18 cellular contexts compared by ENCODE assay signal in genomic region chr5:175489693-175490443, GRCh38. TPM values are rescaled to one million over a fixed set of nuclear protein-coding genes. Genes with fewer than 3 reads are reported as not detected.
A peak's percentile ranks its signal among the peaks of the same experiment; 100 is the strongest.
DNase-seq lines count a peak whose midpoint lies in the region; ATAC-seq and TF ChIP-seq lines count a peak whose summit lies in the region.
"Had no signal": no experiment of that assay in that cellular context is flagged by ENCODE, and none has a peak within 500 bp of the region (broad histone marks: within the 10 kb centered on the region; RNA-seq: fewer than 3 reads in every experiment).

No MANE protein-coding gene starts in this region.

- H3K9me3 Mint-ChIP-seq in activated CD4-positive, alpha-beta T cell treated with anti-CD3 and anti-CD28 coated beads, Interleukin-2, amount 10 ng/mL, durations not matched to agents 7 days and 5 days, result no peaks in the 10 kb centered on the region
- H3K9me3 Mint-ChIP-seq in activated CD8-positive, alpha-beta T cell treated with anti-CD3 and anti-CD28 coated beads for 36 hours, result no peaks in the 10 kb centered on the region
- H3K9me3 Mint-ChIP-seq in natural killer cell, result no peaks in the 10 kb centered on the region
- H3K9me3 Mint-ChIP-seq: stimulated activated memory B cell treated with anti-CD40 and anti-IgM and Interleukin-4, amounts not matched to agents 10 μg/mL and 1 μg/mL and 100 μg/mL, for 72 hours had no signal

- no peak overlapping the region for H3K4me3 Mint-ChIP-seq in activated CD4-positive, alpha-beta T cell treated with anti-CD3 and anti-CD28 coated beads, Interleukin-2, amount 10 ng/mL, durations not matched to agents 7 days and 5 days
- H3K4me3 Mint-ChIP-seq in activated CD8-positive, alpha-beta T cell treated with anti-CD3 and anti-CD28 coated beads for 36 hours, result peak overlapping the region; percentile 15
- H3K4me3 Mint-ChIP-seq in natural killer cell, result peak overlapping the region; percentile 37
- H3K4me3 Mint-ChIP-seq: stimulated activated memory B cell treated with anti-CD40 and anti-IgM and Interleukin-4, amounts not matched to agents 10 μg/mL and 1 μg/mL and 100 μg/mL, for 72 hours had no signal

- CTCF ChIA-PET in activated CD4-positive, alpha-beta T cell treated with anti-CD3 and anti-CD28 coated beads, Interleukin-2, amount 10 ng/mL, durations not matched to agents 7 days and 5 days (lab: Charles Lee), result interaction anchor here (1.1 to 2.6 kb wide), 2 partner anchors 9 to 10 kb away, joined by 5 to 10 read pairs; no protein-coding TSS in a partner anchor
- CTCF ChIA-PET in activated CD8-positive, alpha-beta T cell treated with anti-CD3 and anti-CD28 coated beads for 36 hours (lab: Charles Lee), result interaction anchor here (0.9 to 1.7 kb wide), 6 partner anchors 11 to 44 kb away, joined by 3 to 6 read pairs (median 4); partner anchors contain the start of gene SFXN1

- H3K27me3 Mint-ChIP-seq in activated CD4-positive, alpha-beta T cell treated with anti-CD3 and anti-CD28 coated beads, Interleukin-2, amount 10 ng/mL, durations not matched to agents 7 days and 5 days, result no peaks in the 10 kb centered on the region
- H3K27me3 Mint-ChIP-seq in activated CD8-positive, alpha-beta T cell treated with anti-CD3 and anti-CD28 coated beads for 36 hours, result no peaks in the 10 kb centered on the region
- H3K27me3 Mint-ChIP-seq in natural killer cell (ENCODE audit: low read depth in 2 of 2), result no peaks in the 10 kb centered on the region
- H3K27me3 Mint-ChIP-seq: stimulated activated memory B cell treated with anti-CD40 and anti-IgM and Interleukin-4, amounts not matched to agents 10 μg/mL and 1 μg/mL and 100 μg/mL, for 72 hours had no signal

- POLR2A ChIA-PET in activated CD4-positive, alpha-beta T cell treated with anti-CD3 and anti-CD28 coated beads, Interleukin-2, amount 10 ng/mL, durations not matched to agents 7 days and 5 days (lab: Charles Lee), result no interaction called here
- POLR2A ChIA-PET in activated CD8-positive, alpha-beta T cell treated with anti-CD3 and anti-CD28 coated beads for 36 hours (lab: Charles Lee), result interaction anchor here (0.8 to 1.0 kb wide), 4 partner anchors 9 to 35 kb away, joined by 3 to 4 read pairs (median 4); no protein-coding TSS in a partner anchor

- no peak overlapping the region for H3K27ac ChIP-seq in colonic mucosa
- H3K27ac ChIP-seq: Peyer's patch, upper lobe of left lung had no signal

- no peak overlapping the region for H3K4me3 ChIP-seq in colonic mucosa
- H3K4me3 ChIP-seq: Peyer's patch, upper lobe of left lung had no signal

- H3K27me3 ChIP-seq in colonic mucosa, result no peaks in the 10 kb centered on the region
- H3K27me3 ChIP-seq: Peyer's patch, upper lobe of left lung had no signal

- peaks cover 67% of the 10 kb centered on the region for H3K36me3 Mint-ChIP-seq in activated CD4-positive, alpha-beta T cell treated with anti-CD3 and anti-CD28 coated beads, Interleukin-2, amount 10 ng/mL, durations not matched to agents 7 days and 5 days (ENCODE audit: low read depth)
- peaks cover 78% of the 10 kb centered on the region for H3K36me3 Mint-ChIP-seq in activated CD8-positive, alpha-beta T cell treated with anti-CD3 and anti-CD28 coated beads for 36 hours (ENCODE audit: low read depth)
- peaks cover 16% of the 10 kb centered on the region for H3K36me3 Mint-ChIP-seq in natural killer cell

- no peaks in the 10 kb centered on the region for H3K9me3 ChIP-seq in colonic mucosa
- H3K9me3 ChIP-seq: Peyer's patch, upper lobe of left lung had no signal

- ATAC-seq in HG02870 (IDR thresholded peaks at IDR 0.05; ENCODE audit: unreplicated experiment) (peak; percentile 76), natural killer cell (peak in 1 of 3 donors; percentile 74)
- peak; percentile 33 for ATAC-seq in activated CD8-positive, alpha-beta T cell treated with anti-CD3 and anti-CD28 coated beads for 36 hours
- ATAC-seq: right cardiac atrium; stimulated activated memory B cell treated with anti-CD40 and anti-IgM and Interleukin-4, amounts not matched to agents 10 μg/mL and 1 μg/mL and 100 μg/mL, for 72 hours had no signal

- H3K9ac ChIP-seq in colonic mucosa (ENCODE audit: low read depth in 2 of 2, low read length in 2 of 2), result no peak overlapping the region

- peaks cover 63% of the 10 kb centered on the region for H3K4me1 Mint-ChIP-seq in activated CD4-positive, alpha-beta T cell treated with anti-CD3 and anti-CD28 coated beads, Interleukin-2, amount 10 ng/mL, durations not matched to agents 7 days and 5 days
- H3K4me1 Mint-ChIP-seq in activated CD8-positive, alpha-beta T cell treated with anti-CD3 and anti-CD28 coated beads for 36 hours (ENCODE audit: low read depth), result peaks cover 75% of the 10 kb centered on the region
- peaks cover 34 to 38% of the 10 kb centered on the region in 2 donors for H3K4me1 Mint-ChIP-seq in natural killer cell

- intact Hi-C loops in activated CD8-positive, alpha-beta T cell treated with anti-CD3 and anti-CD28 coated beads for 36 hours (cut with micrococcal nuclease), result no loop called here
- intact Hi-C loops in natural killer cell (cut with micrococcal nuclease) (no loop called here), colonic mucosa (cut with DNase I) (no loop called here)

- no peak for DNase-seq in activated CD4-positive, alpha-beta T cell treated with anti-CD3 and anti-CD28 coated beads, Interleukin-2, amount 10 ng/mL, durations not matched to agents 7 days and 5 days
- no peak for DNase-seq in activated CD4-positive, alpha-beta T cell treated with anti-CD3 and anti-CD28 coated beads for 48 hours
- DNase-seq in activated CD8-positive, alpha-beta T cell treated with anti-CD3 and anti-CD28 coated beads for 36 hours, result no peak
- DNase-seq in natural killer cell, result no peak
- no peak for DNase-seq in GM03348 (ENCODE audit: low spot score)
- DNase-seq in ureter (ENCODE audit: low spot score), result no peak
- DNase-seq in colonic mucosa, result no peak
- DNase-seq: C1 segment of cervical spinal cord; head of caudate nucleus; NCI-H82; Peyer's patch; right cardiac atrium; stimulated activated CD4-positive, alpha-beta T cell treated with anti-CD3 and anti-CD28 coated beads, Interleukin-15, amount 100 ng/mL, for 24 hours; upper lobe of left lung had no signal

- no peak for TF ChIP-seq CTCF in activated CD8-positive, alpha-beta T cell treated with anti-CD3 and anti-CD28 coated beads for 36 hours (IDR thresholded peaks at IDR 0.05)
- TF ChIP-seq CTCF in natural killer cell (IDR thresholded peaks at IDR 0.05) (no peak), colonic mucosa (IDR thresholded peaks at IDR 0.05) (no peak)

- H3K27ac Mint-ChIP-seq in activated CD4-positive, alpha-beta T cell treated with anti-CD3 and anti-CD28 coated beads, Interleukin-2, amount 10 ng/mL, durations not matched to agents 7 days and 5 days, result peak overlapping the region; percentile 69
- H3K27ac Mint-ChIP-seq in activated CD8-positive, alpha-beta T cell treated with anti-CD3 and anti-CD28 coated beads for 36 hours, result peak overlapping the region; percentile 77
- H3K27ac Mint-ChIP-seq in natural killer cell, result peak overlapping the region; percentile 12 to 31
- H3K27ac Mint-ChIP-seq: stimulated activated memory B cell treated with anti-CD40 and anti-IgM and Interleukin-4, amounts not matched to agents 10 μg/mL and 1 μg/mL and 100 μg/mL, for 72 hours had no signal

- H3K36me3 ChIP-seq in colonic mucosa, result no peaks in the 10 kb centered on the region

- no peaks in the 10 kb centered on the region for H3K4me1 ChIP-seq in colonic mucosa
- H3K4me1 ChIP-seq: Peyer's patch, upper lobe of left lung had no signal

RNA-seq across cellular contexts. Expression of gene SFXN1, which starts 11.5 kb away (rescaled TPM):
- total RNA-seq in activated CD4-positive, alpha-beta T cell treated with anti-CD3 and anti-CD28 coated beads, Interleukin-2, amount 10 ng/mL, durations not matched to agents 7 days and 5 days, result 100 to 1,000 TPM; 149 to 163 TPM
- 100 to 1,000 TPM; 476 to 491 TPM for total RNA-seq in activated CD8-positive, alpha-beta T cell treated with anti-CD3 and anti-CD28 coated beads for 36 hours
- total RNA-seq in natural killer cell (10 to 100 TPM; 30.3 to 55.2 (median 44.0) TPM), ureter (36.4 TPM), colonic mucosa (10 to 100 TPM; 71.9 to 95.7 TPM)

RNA-seq across cellular contexts. Expression of gene DRD1, which starts 45.9 kb away (rescaled TPM):
- total RNA-seq in activated CD4-positive, alpha-beta T cell treated with anti-CD3 and anti-CD28 coated beads, Interleukin-2, amount 10 ng/mL, durations not matched to agents 7 days and 5 days, result not detected
- not detected for total RNA-seq in activated CD8-positive, alpha-beta T cell treated with anti-CD3 and anti-CD28 coated beads for 36 hours
- not detected for total RNA-seq in natural killer cell
- total RNA-seq in ureter, result 2.9 TPM
- total RNA-seq in colonic mucosa, result under 1 TPM in 1 of 2 donors, not detected in 1; 0.10 TPM
- total RNA-seq: osteocyte, right cardiac atrium, SK-MEL-5 had no signal

Comparison
In these comparisons a context has a peak if more than half of its experiments do, and no peak if none do; other contexts are left out.
1. H3K27ac Mint-ChIP-seq: peak in every context shown above with its lines; median percentile 77 in activated CD8-positive, alpha-beta T cell treated with anti-CD3 and anti-CD28 coated beads for 36 hours; 69 in activated CD4-positive, alpha-beta T cell treated with anti-CD3 and anti-CD28 coated beads, Interleukin-2, amount 10 ng/mL, durations not matched to agents 7 days and 5 days; 22 in natural killer cell.